17 cellular contexts compared by ENCODE assay signal in the genomic region with DNA sequence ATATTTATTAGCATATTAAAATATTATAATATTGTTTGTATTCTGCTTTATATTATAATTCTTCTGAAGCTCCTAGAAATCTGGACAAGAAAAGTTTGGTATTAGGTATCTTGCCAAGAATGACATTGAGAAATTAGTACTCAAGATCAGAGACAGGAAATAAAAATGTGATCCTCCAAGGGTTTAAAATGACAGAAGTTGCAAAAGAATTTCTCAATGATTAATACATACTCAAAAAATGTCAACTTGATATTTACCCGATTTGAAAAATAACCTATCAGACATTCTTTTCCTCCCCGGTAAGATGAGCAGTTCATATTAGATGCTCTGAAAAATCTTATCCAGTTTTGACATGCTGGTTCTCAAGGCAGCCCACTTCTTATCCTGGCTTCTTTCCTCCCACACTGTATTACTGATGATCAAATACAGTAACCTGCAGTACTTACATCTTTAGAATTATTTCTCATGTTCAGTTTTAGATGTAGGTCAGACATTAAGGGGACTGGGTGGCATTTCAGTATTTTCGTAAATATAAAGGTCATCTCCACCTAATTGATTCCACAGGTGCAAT.
"Had no signal": no experiment of that assay in that cellular context is flagged by ENCODE, and none has a peak within 500 bp of the region (broad histone marks: within the 10 kb centered on the region; RNA-seq: fewer than 3 reads in every experiment).

No MANE protein-coding gene starts in this region.

- H3K27ac ChIP-seq: colonic mucosa, foreskin keratinocyte, right lobe of liver had no signal

- H3K36me3 Mint-ChIP-seq: activated CD4-positive, alpha-beta memory T cell treated with anti-CD3 and anti-CD28 coated beads for 36 hours; naive thymus-derived CD8-positive, alpha-beta T cell had no signal

- H3K4me3 Mint-ChIP-seq: activated CD4-positive, alpha-beta memory T cell treated with anti-CD3 and anti-CD28 coated beads for 36 hours; activated naive CD8-positive, alpha-beta T cell treated with anti-CD3 and anti-CD28 coated beads for 36 hours; naive thymus-derived CD8-positive, alpha-beta T cell had no signal

- H3K27me3 Mint-ChIP-seq: activated naive CD8-positive, alpha-beta T cell treated with anti-CD3 and anti-CD28 coated beads for 36 hours; naive thymus-derived CD8-positive, alpha-beta T cell; progenitor cell of endocrine pancreas had no signal

- DNase-seq: activated CD4-positive, alpha-beta memory T cell treated with anti-CD3 and anti-CD28 coated beads for 36 hours; activated CD4-positive, alpha-beta T cell treated with anti-CD3 and anti-CD28 coated beads for 1 hour; activated gamma-delta T cell; activated naive CD8-positive, alpha-beta T cell treated with anti-CD3 and anti-CD28 coated beads for 36 hours; activated T-cell treated with anti-CD3 and anti-CD28 coated beads, Interleukin-2, amount 50 U/mL, for 48 hours; anterior cingulate cortex; colonic mucosa; esophagus squamous epithelium; foreskin keratinocyte; mucosa of descending colon; naive thymus-derived CD8-positive, alpha-beta T cell; right lobe of liver; stimulated activated CD4-positive, alpha-beta T cell treated with anti-CD3 and anti-CD28 coated beads, Interleukin-12 subunit alpha, Interleukin-12 subunit beta, amount 100 ng/mL, for 4 hours; stimulated activated naive CD4-positive, alpha-beta T cell treated with Interleukin-2 at 50 U/mL for 16 hours; T1000 had no signal

- H3K27ac Mint-ChIP-seq: activated CD4-positive, alpha-beta memory T cell treated with anti-CD3 and anti-CD28 coated beads for 36 hours; activated naive CD8-positive, alpha-beta T cell treated with anti-CD3 and anti-CD28 coated beads for 36 hours; progenitor cell of endocrine pancreas had no signal

- H3K27me3 ChIP-seq: colonic mucosa, esophagus squamous epithelium, foreskin keratinocyte, right lobe of liver had no signal

- H3K4me1 ChIP-seq: colonic mucosa, right lobe of liver had no signal

- H3K4me3 ChIP-seq: colonic mucosa, esophagus squamous epithelium, lung, mucosa of descending colon, right lobe of liver had no signal

- H3K9me3 ChIP-seq: colonic mucosa, esophagus squamous epithelium, mucosa of descending colon, right lobe of liver had no signal

- H3K36me3 ChIP-seq: colonic mucosa, esophagus squamous epithelium, right lobe of liver had no signal

- H3K9me3 Mint-ChIP-seq: activated CD4-positive, alpha-beta memory T cell treated with anti-CD3 and anti-CD28 coated beads for 36 hours; activated naive CD8-positive, alpha-beta T cell treated with anti-CD3 and anti-CD28 coated beads for 36 hours; naive thymus-derived CD8-positive, alpha-beta T cell had no signal

- ATAC-seq: mucosa of descending colon; naive thymus-derived CD8-positive, alpha-beta T cell; right lobe of liver had no signal
